Comparison of ENCODE assay signal across 37 cellular contexts in the genomic region with DNA sequence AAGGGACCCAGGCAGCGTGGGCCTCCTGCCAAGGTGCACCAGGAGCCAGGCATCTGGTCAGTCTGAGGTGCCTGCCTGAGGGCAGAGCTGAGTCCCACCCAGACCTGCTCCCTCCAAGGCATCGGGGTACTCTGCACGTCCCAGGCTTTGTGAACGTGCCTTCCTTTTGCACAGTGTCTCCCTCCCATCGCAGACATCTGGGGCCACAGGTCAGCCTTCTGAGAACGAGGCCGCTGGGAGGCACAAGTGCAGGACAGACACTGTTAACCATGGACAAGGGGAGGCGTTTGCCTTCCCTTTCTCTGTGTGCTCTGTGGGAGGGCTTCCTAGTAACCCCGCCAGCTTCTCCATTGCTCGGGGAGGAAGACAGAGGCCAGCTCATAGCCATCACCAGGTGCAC. TPM values are rescaled to one million over a fixed set of nuclear protein-coding genes. Genes with fewer than 3 reads are reported as not detected.
"Had no signal": no experiment of that assay in that cellular context is flagged by ENCODE, and none has a peak within 500 bp of the region (broad histone marks: within the 10 kb centered on the region; RNA-seq: fewer than 3 reads in every experiment).

No MANE protein-coding gene starts in this region.

- H3K4me1 ChIP-seq: pancreas, prostate gland, sigmoid colon, uterus had no signal

- H3K27ac ChIP-seq: brain microvascular endothelial cell, pancreas, prostate gland, sigmoid colon, thoracic aorta, uterus, WERI-Rb-1 had no signal

- FAIRE-seq: astrocyte, keratinocyte, pancreas, small intestine had no signal

- H3K9me3 ChIP-seq: pancreas, prostate gland, sigmoid colon, thoracic aorta, uterus had no signal

- H3K4me3 ChIP-seq: pancreas, prostate gland, sigmoid colon, thoracic aorta, uterus had no signal

- H3K27me3 ChIP-seq: brain microvascular endothelial cell, sigmoid colon, uterus had no signal

- H3K36me3 ChIP-seq: brain microvascular endothelial cell, pancreas, prostate gland, sigmoid colon, thoracic aorta, uterus, WERI-Rb-1 had no signal

- ATAC-seq: activated CD4-positive, CD25-positive, alpha-beta regulatory T cell treated with anti-CD3 and anti-CD28 coated beads, Interleukin-2, amount 50 U/mL, for 24 hours; esophagus mucosa; left cardiac atrium; left ventricle myocardium superior; naive thymus-derived CD4-positive, alpha-beta T cell; pancreas; stimulated activated effector memory CD8-positive, alpha-beta T cell treated with anti-CD3 and anti-CD28 coated beads, Interleukin-12 subunit alpha, Interleukin-12 subunit beta, amount 100 ng/mL, for 72 hours had no signal

- DNase-seq: activated CD4-positive, alpha-beta memory T cell treated with anti-CD3 and anti-CD28 coated beads for 36 hours; activated CD4-positive, alpha-beta T cell treated with anti-CD3 and anti-CD28 coated beads for 48 hours; activated CD8-positive, alpha-beta memory T cell treated with anti-CD3 and anti-CD28 coated beads, Interleukin-2, amount 50 U/mL, for 4 hours; activated effector memory CD4-positive, alpha-beta T cell treated with anti-CD3 and anti-CD28 coated beads, Interleukin-2, amount 50 U/mL, for 16 hours; activated naive CD4-positive, alpha-beta T cell treated with anti-CD3 and anti-CD28 coated beads, Interleukin-2, amount 10 ng/mL, durations not matched to agents 7 days and 5 days; activated naive CD8-positive, alpha-beta T cell treated with anti-CD3 and anti-CD28 coated beads, Interleukin-2, amount 10 ng/mL, durations not matched to agents 7 days and 5 days; activated T-cell treated with anti-CD3 and anti-CD28 coated beads, Interleukin-2, amount 50 U/mL, for 1 hour; brain microvascular endothelial cell; central memory CD4-positive, alpha-beta T cell; endodermal cell; foreskin fibroblast; head of caudate nucleus; hippocampal formation; left cardiac atrium; left ventricle myocardium superior; midbrain; naive thymus-derived CD4-positive, alpha-beta T cell; nucleus accumbens; pancreas; retina; sigmoid colon; small intestine; stimulated activated CD4-positive, alpha-beta T cell treated with anti-CD3 and anti-CD28 coated beads, Interleukin-4, amount 100 ng/mL, for 24 hours; T1000; uterus; WERI-Rb-1 had no signal

RNA-seq across cellular contexts. Expression of gene TFAP2C, which starts 47.6 kb away (rescaled TPM):
- total RNA-seq: activated CD4-positive, alpha-beta memory T cell treated with anti-CD3 and anti-CD28 coated beads for 36 hours; activated CD8-positive, alpha-beta memory T cell treated with anti-CD3 and anti-CD28 coated beads for 36 hours; activated naive CD8-positive, alpha-beta T cell treated with anti-CD3 and anti-CD28 coated beads, Interleukin-2, amount 10 ng/mL, durations not matched to agents 7 days and 5 days; activated T-helper 1 cell treated with anti-CD3 and anti-CD28 coated beads, Interleukin-12 subunit alpha, Interleukin-12 subunit beta, Interleukin-2, Interleukin-4 antibody, amounts not matched to agents 30 ng/mL and 10 ng/mL and 1 ng/mL, durations not matched to agents 14 hours and 24 hours and 36 hours; lung microvascular endothelial cell; naive thymus-derived CD4-positive, alpha-beta T cell had no signal
- polyA plus RNA-seq: naive thymus-derived CD4-positive, alpha-beta T cell; neural cell had no signal
